ENCODE assay signal across 1 cellular context in the genomic region with DNA sequence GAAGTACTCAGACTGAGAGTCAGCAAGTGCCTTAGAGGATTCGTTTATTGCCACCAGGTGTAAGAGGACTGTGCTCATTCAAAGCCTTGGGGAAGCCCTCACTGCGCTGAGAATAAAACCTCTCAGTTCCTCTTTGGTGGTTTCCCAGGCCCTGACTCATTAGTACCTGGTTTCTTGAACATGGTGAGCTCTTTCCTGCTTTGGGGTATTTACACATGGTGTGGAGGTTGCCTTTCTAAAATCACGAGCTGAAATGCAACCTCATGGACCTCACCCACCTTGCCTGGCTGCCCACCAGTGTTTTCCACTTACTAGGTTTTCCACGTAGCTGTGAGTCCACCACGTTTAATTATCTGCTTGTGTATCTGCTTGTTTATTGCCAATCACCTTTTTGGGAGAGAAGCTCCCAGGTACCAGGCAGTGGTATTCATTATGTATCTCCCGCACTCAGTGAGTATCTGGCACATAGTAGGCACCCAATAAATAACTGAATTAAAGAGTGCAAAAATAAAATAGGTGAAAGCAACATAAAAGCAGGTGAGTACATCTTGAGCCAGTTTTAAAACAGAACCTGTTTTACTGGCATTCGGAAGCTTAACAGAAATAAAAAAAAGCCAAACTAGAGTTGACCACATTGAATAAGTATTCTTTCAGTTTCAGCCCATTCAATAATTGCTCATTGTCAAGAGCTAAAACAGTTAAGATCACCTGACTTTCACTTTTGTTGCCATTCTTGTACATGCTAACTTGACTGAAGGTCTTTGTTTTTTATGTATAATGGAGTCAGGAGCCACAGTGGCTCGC.
TF ChIP-seq lines count a peak whose summit lies in the region.

No MANE protein-coding gene starts in this region.

TF ChIP-seq in IMR-90, 13 proteins besides CTCF, POLR2A, EP300 and RAD21 (continued from another document):
- TF ChIP-seq, protein P1, sequence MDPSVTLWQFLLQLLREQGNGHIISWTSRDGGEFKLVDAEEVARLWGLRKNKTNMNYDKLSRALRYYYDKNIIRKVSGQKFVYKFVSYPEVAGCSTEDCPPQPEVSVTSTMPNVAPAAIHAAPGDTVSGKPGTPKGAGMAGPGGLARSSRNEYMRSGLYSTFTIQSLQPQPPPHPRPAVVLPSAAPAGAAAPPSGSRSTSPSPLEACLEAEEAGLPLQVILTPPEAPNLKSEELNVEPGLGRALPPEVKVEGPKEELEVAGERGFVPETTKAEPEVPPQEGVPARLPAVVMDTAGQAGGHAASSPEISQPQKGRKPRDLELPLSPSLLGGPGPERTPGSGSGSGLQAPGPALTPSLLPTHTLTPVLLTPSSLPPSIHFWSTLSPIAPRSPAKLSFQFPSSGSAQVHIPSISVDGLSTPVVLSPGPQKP (IDR thresholded peaks at IDR 0.05; ENCODE audit: borderline replicate concordance, low read depth, low read length), result no peak
- TF ChIP-seq, protein P2, sequence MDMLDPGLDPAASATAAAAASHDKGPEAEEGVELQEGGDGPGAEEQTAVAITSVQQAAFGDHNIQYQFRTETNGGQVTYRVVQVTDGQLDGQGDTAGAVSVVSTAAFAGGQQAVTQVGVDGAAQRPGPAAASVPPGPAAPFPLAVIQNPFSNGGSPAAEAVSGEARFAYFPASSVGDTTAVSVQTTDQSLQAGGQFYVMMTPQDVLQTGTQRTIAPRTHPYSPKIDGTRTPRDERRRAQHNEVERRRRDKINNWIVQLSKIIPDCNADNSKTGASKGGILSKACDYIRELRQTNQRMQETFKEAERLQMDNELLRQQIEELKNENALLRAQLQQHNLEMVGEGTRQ (IDR thresholded peaks at IDR 0.05; ENCODE audit: low read depth, low read length), result no peak
- TF ChIP-seq BHLHE40 (IDR thresholded peaks at IDR 0.05; ENCODE audit: low read depth, low read length), result no peak
- no peak for TF ChIP-seq FOS (IDR thresholded peaks at IDR 0.05; ENCODE audit: low read depth, low read length)
- TF ChIP-seq SMC3 (IDR thresholded peaks at IDR 0.05; ENCODE audit: low read depth, low read length), result no peak
- TF ChIP-seq NFE2L2 (IDR thresholded peaks at IDR 0.05; ENCODE audit: low read depth, low read length), result no peak
- no peak for TF ChIP-seq MAZ (IDR thresholded peaks at IDR 0.05; ENCODE audit: borderline replicate concordance, low read depth, low read length)
- TF ChIP-seq MXI1 (IDR thresholded peaks at IDR 0.05; ENCODE audit: borderline replicate concordance, low read depth, low read length), result no peak
